20 cellular contexts compared by ENCODE assay signal in the genomic region with DNA sequence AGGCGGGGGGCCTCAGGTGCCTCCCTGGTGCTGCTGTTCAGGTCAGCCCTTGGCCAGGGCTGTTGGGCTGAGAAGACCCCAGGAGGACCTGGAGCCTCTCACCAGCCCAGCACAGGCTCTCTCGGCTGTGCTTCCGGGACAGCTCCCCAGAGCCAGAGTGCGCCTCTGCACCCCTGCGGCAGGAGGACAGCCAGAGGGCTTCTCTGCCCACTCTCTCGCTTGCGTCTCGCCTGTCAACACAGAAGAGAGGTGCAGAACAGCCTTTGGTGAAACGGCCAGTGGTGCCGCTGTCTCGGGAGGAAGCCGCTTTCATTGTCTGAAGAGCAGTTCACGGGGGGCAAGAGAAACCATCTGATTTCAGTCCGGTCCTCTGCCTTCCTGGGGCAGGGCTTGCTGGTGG. TPM values are rescaled to one million over a fixed set of nuclear protein-coding genes. Genes with fewer than 3 reads are reported as not detected.
A peak's percentile ranks its signal among the peaks of the same experiment; 100 is the strongest.
DNase-seq lines count a peak whose midpoint lies in the region; ATAC-seq and TF ChIP-seq lines count a peak whose summit lies in the region.
"Had no signal": no experiment of that assay in that cellular context is flagged by ENCODE, and none has a peak within 500 bp of the region (broad histone marks: within the 10 kb centered on the region; RNA-seq: fewer than 3 reads in every experiment).

No MANE protein-coding gene starts in this region.

- no peak overlapping the region for H3K4me3 ChIP-seq in neural progenitor cell
- H3K4me3 ChIP-seq: gastroesophageal sphincter, HAP-1 had no signal

- H3K9ac ChIP-seq in neural progenitor cell: no peak overlapping the region

- H3K4me1 ChIP-seq in neural progenitor cell: peaks cover 21% of the 10 kb centered on the region

- H3K4me3 Mint-ChIP-seq in activated CD4-positive, alpha-beta T cell treated with anti-CD3 and anti-CD28 coated beads, Interleukin-2, amount 10 ng/mL, durations not matched to agents 24 days and 14 days: no peak overlapping the region
- no peak overlapping the region for H3K4me3 Mint-ChIP-seq in activated CD4-positive, alpha-beta T cell treated with anti-CD3 and anti-CD28 coated beads, Interleukin-2, amount 10 ng/mL, durations not matched to agents 7 days and 5 days
- H3K4me3 Mint-ChIP-seq in T-helper 17 cell (peak overlapping the region; percentile 67), neural progenitor cell (no peak overlapping the region)
- H3K4me3 Mint-ChIP-seq: naive B cell, type B pancreatic cell had no signal

- H2AFZ ChIP-seq in neural progenitor cell (replicated peaks): no peak overlapping the region

- peak; percentile 62 for DNase-seq in activated CD4-positive, alpha-beta T cell treated with anti-CD3 and anti-CD28 coated beads, Interleukin-2, amount 10 ng/mL, durations not matched to agents 24 days and 14 days
- no peak for DNase-seq in activated CD4-positive, alpha-beta T cell treated with anti-CD3 and anti-CD28 coated beads, Interleukin-2, amount 10 ng/mL, durations not matched to agents 7 days and 5 days
- DNase-seq in T-helper 17 cell (no peak), Right ventricle myocardium superior (peak; percentile 55), neural progenitor cell (ENCODE audit: low spot score) (no peak), GM10266 (ENCODE audit: extremely low spot score) (no peak), NCI-H1092 (lab: John Stamatoyannopoulos, UW) (no peak)
- DNase-seq: activated CD4-positive, CD25-positive, alpha-beta regulatory T cell; activated naive CD4-positive, alpha-beta T cell; C1 segment of cervical spinal cord; DMS53; naive B cell; NCI-H1436 treated with DMSO at 0.1 percent for 48 hours; NCI-H345; stimulated activated CD4-positive, alpha-beta T cell treated with anti-CD3 and anti-CD28 coated beads, Interleukin-15, amount 100 ng/mL, for 24 hours; T-helper 2 cell had no signal

- H3K9me3 ChIP-seq in T-helper 17 cell (ENCODE audit: control insufficient read depth, low read length, poor library complexity, severe bottlenecking) (no peaks in the 10 kb centered on the region), neural progenitor cell (ENCODE audit: low read depth) (no peaks in the 10 kb centered on the region)
- H3K9me3 ChIP-seq: gastroesophageal sphincter, HAP-1 had no signal

- H3F3A ChIP-seq in neural progenitor cell (ENCODE audit: low read depth): peaks cover 33% of the 10 kb centered on the region

- ATAC-seq in T-helper 17 cell (no peak), Right ventricle myocardium superior (ENCODE audit: poor library complexity) (peak; percentile 6), HG02885 (IDR thresholded peaks at IDR 0.05; ENCODE audit: poor library complexity, unreplicated experiment) (no peak)
- ATAC-seq: gastroesophageal sphincter had no signal

- H3K79me2 ChIP-seq in neural progenitor cell (ENCODE audit: low read depth): peaks cover 2% of the 10 kb centered on the region

- no peaks in the 10 kb centered on the region for H3K9me3 Mint-ChIP-seq in activated CD4-positive, alpha-beta T cell treated with anti-CD3 and anti-CD28 coated beads, Interleukin-2, amount 10 ng/mL, durations not matched to agents 24 days and 14 days
- H3K9me3 Mint-ChIP-seq in activated CD4-positive, alpha-beta T cell treated with anti-CD3 and anti-CD28 coated beads, Interleukin-2, amount 10 ng/mL, durations not matched to agents 7 days and 5 days: no peaks in the 10 kb centered on the region
- no peaks in the 10 kb centered on the region for H3K9me3 Mint-ChIP-seq in neural progenitor cell
- H3K9me3 Mint-ChIP-seq: naive B cell, type B pancreatic cell had no signal

- H3K27ac ChIP-seq in neural progenitor cell: no peak overlapping the region

- H3K27me3 ChIP-seq in neural progenitor cell: peaks cover 39% of the 10 kb centered on the region

- intact Hi-C loops in activated CD4-positive, alpha-beta T cell treated with anti-CD3 and anti-CD28 coated beads, Interleukin-2, amount 10 ng/mL, durations not matched to agents 24 days and 14 days (cut with micrococcal nuclease): no loop called here
- intact Hi-C loops in Right ventricle myocardium superior (cut with DNase I): no loop called here

- H4K20me1 ChIP-seq in neural progenitor cell (ENCODE audit: low read depth): peaks cover 11% of the 10 kb centered on the region

- no peak overlapping the region for H3K27ac Mint-ChIP-seq in activated CD4-positive, alpha-beta T cell treated with anti-CD3 and anti-CD28 coated beads, Interleukin-2, amount 10 ng/mL, durations not matched to agents 24 days and 14 days
- no peak overlapping the region for H3K27ac Mint-ChIP-seq in activated CD4-positive, alpha-beta T cell treated with anti-CD3 and anti-CD28 coated beads, Interleukin-2, amount 10 ng/mL, durations not matched to agents 7 days and 5 days
- H3K27ac Mint-ChIP-seq in T-helper 17 cell: no peak overlapping the region
- peak overlapping the region; percentile 33 for H3K27ac Mint-ChIP-seq in neural progenitor cell
- H3K27ac Mint-ChIP-seq: type B pancreatic cell had no signal

- CTCF ChIA-PET in activated CD4-positive, alpha-beta T cell treated with anti-CD3 and anti-CD28 coated beads, Interleukin-2, amount 10 ng/mL, durations not matched to agents 7 days and 5 days (lab: Charles Lee): interaction anchor here (1.4 kb wide), 1 partner anchor 10 kb away, joined by 5 read pairs; no protein-coding TSS in a partner anchor

- POLR2A ChIA-PET in activated CD4-positive, alpha-beta T cell treated with anti-CD3 and anti-CD28 coated beads, Interleukin-2, amount 10 ng/mL, durations not matched to agents 7 days and 5 days (lab: Charles Lee): no interaction called here

- H3K36me3 ChIP-seq in neural progenitor cell: no peaks in the 10 kb centered on the region
- H3K36me3 ChIP-seq: gastroesophageal sphincter, HAP-1 had no signal

- peaks cover 4% of the 10 kb centered on the region for H3K4me1 Mint-ChIP-seq in activated CD4-positive, alpha-beta T cell treated with anti-CD3 and anti-CD28 coated beads, Interleukin-2, amount 10 ng/mL, durations not matched to agents 24 days and 14 days
- H3K4me1 Mint-ChIP-seq in activated CD4-positive, alpha-beta T cell treated with anti-CD3 and anti-CD28 coated beads, Interleukin-2, amount 10 ng/mL, durations not matched to agents 7 days and 5 days: peaks cover 14% of the 10 kb centered on the region
- H3K4me1 Mint-ChIP-seq in T-helper 17 cell (peaks cover 18% of the 10 kb centered on the region), neural progenitor cell (peaks cover 11% of the 10 kb centered on the region)

- H3K4me2 ChIP-seq in neural progenitor cell: no peak overlapping the region

- peaks cover 13% of the 10 kb centered on the region for H3K27me3 Mint-ChIP-seq in activated CD4-positive, alpha-beta T cell treated with anti-CD3 and anti-CD28 coated beads, Interleukin-2, amount 10 ng/mL, durations not matched to agents 24 days and 14 days
- H3K27me3 Mint-ChIP-seq in activated CD4-positive, alpha-beta T cell treated with anti-CD3 and anti-CD28 coated beads, Interleukin-2, amount 10 ng/mL, durations not matched to agents 7 days and 5 days: peaks cover 7% of the 10 kb centered on the region
- H3K27me3 Mint-ChIP-seq in T-helper 17 cell (peaks cover 8% of the 10 kb centered on the region), neural progenitor cell (ENCODE audit: insufficient read depth, low read depth) (peaks cover 12% of the 10 kb centered on the region)

- TF ChIP-seq CTCF in neural progenitor cell (IDR thresholded peaks at IDR 0.05) (no peak), GM10266 (IDR thresholded peaks at IDR 0.05; ENCODE audit: control insufficient read depth, insufficient read depth, low read depth, missing control alignments) (no peak)

- H3K36me3 Mint-ChIP-seq in activated CD4-positive, alpha-beta T cell treated with anti-CD3 and anti-CD28 coated beads, Interleukin-2, amount 10 ng/mL, durations not matched to agents 24 days and 14 days (ENCODE audit: low read depth): no peaks in the 10 kb centered on the region
- H3K36me3 Mint-ChIP-seq in activated CD4-positive, alpha-beta T cell treated with anti-CD3 and anti-CD28 coated beads, Interleukin-2, amount 10 ng/mL, durations not matched to agents 7 days and 5 days (ENCODE audit: low read depth): no peaks in the 10 kb centered on the region
- H3K36me3 Mint-ChIP-seq in T-helper 17 cell (ENCODE audit: low read depth): no peaks in the 10 kb centered on the region
- no peaks in the 10 kb centered on the region for H3K36me3 Mint-ChIP-seq in neural progenitor cell
- H3K36me3 Mint-ChIP-seq: naive B cell, type B pancreatic cell had no signal

RNA-seq across cellular contexts. Expression of gene NACC2, which starts 3.8 kb away (rescaled TPM):
- total RNA-seq in activated CD4-positive, alpha-beta T cell treated with anti-CD3 and anti-CD28 coated beads, Interleukin-2, amount 10 ng/mL, durations not matched to agents 24 days and 14 days: 3.2 and 3.6 TPM in 2 replicates
- 1 to 10 TPM; 4.1 to 4.4 TPM for total RNA-seq in activated CD4-positive, alpha-beta T cell treated with anti-CD3 and anti-CD28 coated beads, Interleukin-2, amount 10 ng/mL, durations not matched to agents 7 days and 5 days
- total RNA-seq in T-helper 17 cell (1 to 10 TPM; 5.8 to 5.9 TPM), Right ventricle myocardium superior (30.8 TPM), neural progenitor cell (ENCODE audit: low replicate concordance) (4.5 and 9.1 TPM in 2 replicates)

RNA-seq across cellular contexts. Expression of gene TMEM250, which starts 19.8 kb away (rescaled TPM):
- 49.8 and 52.7 TPM in 2 replicates for total RNA-seq in activated CD4-positive, alpha-beta T cell treated with anti-CD3 and anti-CD28 coated beads, Interleukin-2, amount 10 ng/mL, durations not matched to agents 24 days and 14 days
- total RNA-seq in activated CD4-positive, alpha-beta T cell treated with anti-CD3 and anti-CD28 coated beads, Interleukin-2, amount 10 ng/mL, durations not matched to agents 7 days and 5 days: 10 to 100 TPM; 50.2 to 56.4 TPM
- total RNA-seq in T-helper 17 cell (10 to 100 TPM; 17.9 to 21.8 TPM), Right ventricle myocardium superior (16.4 TPM), neural progenitor cell (ENCODE audit: low replicate concordance) (16.3 and 46.2 TPM in 2 replicates)

Comparison
In these comparisons a context has a peak if more than half of its experiments do, and no peak if none do; other contexts are left out.
1. DNase-seq: peak in activated CD4-positive, alpha-beta T cell treated with anti-CD3 and anti-CD28 coated beads, Interleukin-2, amount 10 ng/mL, durations not matched to agents 24 days and 14 days (single experiment) and Right ventricle myocardium superior (single experiment); none in activated CD4-positive, alpha-beta T cell treated with anti-CD3 and anti-CD28 coated beads, Interleukin-2, amount 10 ng/mL, durations not matched to agents 7 days and 5 days (single experiment), T-helper 17 cell (0 of 3), neural progenitor cell (single experiment), GM10266 (single experiment) and NCI-H1092 (single experiment).